In the genomic region with DNA sequence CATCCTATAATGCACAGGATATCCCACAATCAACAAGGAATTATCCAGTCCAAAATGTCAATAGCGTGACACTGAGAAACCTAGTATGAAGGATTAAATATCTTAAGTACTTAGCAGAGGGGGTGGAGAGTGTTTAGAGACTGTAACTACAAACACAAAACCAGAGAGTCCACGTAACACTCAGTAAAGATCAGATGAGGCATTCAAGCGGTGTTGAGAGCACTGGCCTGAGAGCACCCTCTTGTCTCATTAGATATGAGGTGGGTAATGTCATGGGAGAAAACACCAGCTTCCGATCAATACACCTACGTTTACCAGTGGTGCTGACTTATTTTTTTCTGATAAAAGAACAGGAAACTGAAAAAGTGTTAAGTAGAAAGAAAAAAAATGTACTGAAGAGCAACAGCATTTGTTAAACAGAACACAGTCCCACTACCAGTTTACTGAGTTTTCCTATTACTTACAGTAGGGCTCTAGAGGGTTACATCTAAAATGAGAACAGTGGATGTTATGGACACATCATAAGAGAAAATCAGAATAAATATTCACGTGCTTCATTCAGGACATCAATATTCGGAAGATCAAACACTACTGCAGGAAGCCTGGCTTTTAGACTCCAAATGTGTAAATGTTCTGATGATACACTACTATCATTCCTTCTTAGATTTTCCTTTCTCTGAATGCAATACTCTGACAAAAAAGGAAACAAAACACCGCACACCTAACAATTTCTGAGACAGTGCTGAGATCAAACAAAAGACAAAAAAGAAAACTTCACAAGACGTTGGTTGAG, we compare ENCODE assay signal across 10 cellular contexts. TPM values are rescaled to one million over a fixed set of nuclear protein-coding genes. Genes with fewer than 3 reads are reported as not detected.
DNase-seq lines count a peak whose midpoint lies in the region; ATAC-seq, FAIRE-seq and TF ChIP-seq lines count a peak whose summit lies in the region.
"Had no signal": no experiment of that assay in that cellular context is flagged by ENCODE, and none has a peak within 500 bp of the region (broad histone marks: within the 10 kb centered on the region; RNA-seq: fewer than 3 reads in every experiment).

No MANE protein-coding gene starts in this region.

- TF ChIP-seq CTCF in GM13976 (IDR thresholded peaks at IDR 0.05; ENCODE audit: borderline replicate concordance, control extremely low read depth, extremely low read depth, insufficient read depth, missing control alignments), result no peak

- H3K27me3 Mint-ChIP-seq in CD4-positive, alpha-beta memory T cell, result no peaks in the 10 kb centered on the region
- H3K27me3 Mint-ChIP-seq in activated T-helper 2 cell treated with anti-CD3 and anti-CD28 coated beads, Interferon-gamma antibody, Interleukin-2, Interleukin-4, amounts not matched to agents 10 μg/mL and 5 μg/mL and 100 μg/mL, durations not matched to agents 14 hours and 24 hours and 36 hours (ENCODE audit: low read depth), result peaks cover 8% of the 10 kb centered on the region
- peaks cover 0 to 5% (median 0%) of the 10 kb centered on the region in 5 donors for H3K27me3 Mint-ChIP-seq in naive thymus-derived CD8-positive, alpha-beta T cell

- peaks cover 35% of the 10 kb centered on the region for H3K4me1 ChIP-seq in CD4-positive, alpha-beta memory T cell (ENCODE audit: insufficient read depth, low read length)

- peak overlapping the region; percentile 77 to 88 (median 81) for H3K4me3 Mint-ChIP-seq in CD4-positive, alpha-beta memory T cell
- H3K4me3 Mint-ChIP-seq in activated T-helper 2 cell treated with anti-CD3 and anti-CD28 coated beads, Interferon-gamma antibody, Interleukin-2, Interleukin-4, amounts not matched to agents 10 μg/mL and 5 μg/mL and 100 μg/mL, durations not matched to agents 14 hours and 24 hours and 36 hours (ENCODE audit: low read depth), result peak overlapping the region; percentile 72
- peak overlapping the region; percentile 70 to 91 (median 84) for H3K4me3 Mint-ChIP-seq in naive thymus-derived CD8-positive, alpha-beta T cell

- DNase-seq in CD4-positive, alpha-beta memory T cell, result peak in 4 of 5 donors; percentile 31 to 39 (median 36)
- peak; percentile 62 for DNase-seq in Jurkat, Clone E6-1 (ENCODE audit: low read depth, low spot score)
- no peak for DNase-seq in activated T-helper 2 cell treated with anti-CD3 and anti-CD28 coated beads, Interferon-gamma antibody, Interleukin-2, Interleukin-4, amounts not matched to agents 10 μg/mL and 5 μg/mL and 100 μg/mL, durations not matched to agents 14 hours and 24 hours and 36 hours (ENCODE audit: low spot score)
- DNase-seq in naive thymus-derived CD8-positive, alpha-beta T cell, result peak in 4 of 10 donors; percentile 27 to 74 (median 64)
- DNase-seq in GM13976 (ENCODE audit: low spot score) (no peak), NCI-H1417 treated with DMSO at 0.1 percent for 48 hours (lab: John Stamatoyannopoulos, UW) (no peak), frontal cortex (ENCODE audit: low spot score in 2 of 2) (no peak)
- DNase-seq: NCI-H187 treated with DMSO at 0.1 percent for 48 hours had no signal

- peaks cover 0 to 2% (median 0%) of the 10 kb centered on the region in 8 donors for H3K9me3 Mint-ChIP-seq in CD4-positive, alpha-beta memory T cell
- no peaks in the 10 kb centered on the region for H3K9me3 Mint-ChIP-seq in activated T-helper 2 cell treated with anti-CD3 and anti-CD28 coated beads, Interferon-gamma antibody, Interleukin-2, Interleukin-4, amounts not matched to agents 10 μg/mL and 5 μg/mL and 100 μg/mL, durations not matched to agents 14 hours and 24 hours and 36 hours
- H3K9me3 Mint-ChIP-seq in naive thymus-derived CD8-positive, alpha-beta T cell, result no peaks in the 10 kb centered on the region

- H3K36me3 ChIP-seq in CD4-positive, alpha-beta memory T cell (ENCODE audit: insufficient read depth, low read length), result no peaks in the 10 kb centered on the region
- H3K36me3 ChIP-seq: cardiac muscle cell had no signal

- peak overlapping the region; percentile 38 for H3K27ac ChIP-seq in CD4-positive, alpha-beta memory T cell (ENCODE audit: low read depth, low read length)
- H3K27ac ChIP-seq: cardiac muscle cell had no signal

- H3K27me3 ChIP-seq in CD4-positive, alpha-beta memory T cell (ENCODE audit: insufficient read depth, low read length), result no peaks in the 10 kb centered on the region
- H3K27me3 ChIP-seq: cardiac muscle cell had no signal

- intact Hi-C loops in CD4-positive, alpha-beta memory T cell (cut with micrococcal nuclease), result loop anchor here (2.0 to 10.0 kb wide), 5 partner anchors 262 to 1529 kb away; a partner anchor contains a TSS
- intact Hi-C loops in activated T-helper 2 cell treated with anti-CD3 and anti-CD28 coated beads, Interferon-gamma antibody, Interleukin-2, Interleukin-4, amounts not matched to agents 10 μg/mL and 5 μg/mL and 100 μg/mL, durations not matched to agents 14 hours and 24 hours and 36 hours (cut with micrococcal nuclease), result loop anchor here (1.0 to 5.0 kb wide), 4 partner anchors 24 to 1474 kb away; a partner anchor contains a TSS

- peaks cover 35 to 47% (median 39%) of the 10 kb centered on the region in 4 donors for H3K4me1 Mint-ChIP-seq in CD4-positive, alpha-beta memory T cell
- H3K4me1 Mint-ChIP-seq in activated T-helper 2 cell treated with anti-CD3 and anti-CD28 coated beads, Interferon-gamma antibody, Interleukin-2, Interleukin-4, amounts not matched to agents 10 μg/mL and 5 μg/mL and 100 μg/mL, durations not matched to agents 14 hours and 24 hours and 36 hours (ENCODE audit: low read depth), result peaks cover 36% of the 10 kb centered on the region
- peaks cover 28 to 44% (median 37%) of the 10 kb centered on the region in 4 donors for H3K4me1 Mint-ChIP-seq in naive thymus-derived CD8-positive, alpha-beta T cell

- H3K9me3 ChIP-seq in CD4-positive, alpha-beta memory T cell (ENCODE audit: control insufficient read depth in 1 of 2, low read length in 2 of 2), result no peaks in the 10 kb centered on the region

- no peak for FAIRE-seq in frontal cortex (lab: Jason Lieb, UNC)

- in situ Hi-C loops in GM13976 (cut with MboI; ENCODE audit: low sequenced_read_pairs, unreplicated experiment), result no loop called here

- H3K4me3 ChIP-seq in CD4-positive, alpha-beta memory T cell (ENCODE audit: low read length in 2 of 2), result peak overlapping the region in 1 of 2 donors; percentile 68
- H3K4me3 ChIP-seq in Jurkat, Clone E6-1 (ENCODE audit: low read length), result peak overlapping the region; percentile 57
- H3K4me3 ChIP-seq: cardiac muscle cell had no signal

- peaks cover 0 to 8% of the 10 kb centered on the region in 2 donors for H3K36me3 Mint-ChIP-seq in CD4-positive, alpha-beta memory T cell
- H3K36me3 Mint-ChIP-seq in activated T-helper 2 cell treated with anti-CD3 and anti-CD28 coated beads, Interferon-gamma antibody, Interleukin-2, Interleukin-4, amounts not matched to agents 10 μg/mL and 5 μg/mL and 100 μg/mL, durations not matched to agents 14 hours and 24 hours and 36 hours (ENCODE audit: low read depth), result no peaks in the 10 kb centered on the region
- no peaks in the 10 kb centered on the region for H3K36me3 Mint-ChIP-seq in naive thymus-derived CD8-positive, alpha-beta T cell

- peak overlapping the region; percentile 76 to 90 (median 81) for H3K27ac Mint-ChIP-seq in CD4-positive, alpha-beta memory T cell
- H3K27ac Mint-ChIP-seq in activated T-helper 2 cell treated with anti-CD3 and anti-CD28 coated beads, Interferon-gamma antibody, Interleukin-2, Interleukin-4, amounts not matched to agents 10 μg/mL and 5 μg/mL and 100 μg/mL, durations not matched to agents 14 hours and 24 hours and 36 hours, result peak overlapping the region; percentile 32
- peak overlapping the region; percentile 66 to 94 (median 88) for H3K27ac Mint-ChIP-seq in naive thymus-derived CD8-positive, alpha-beta T cell

- peak; percentile 31 to 51 for ATAC-seq in naive thymus-derived CD8-positive, alpha-beta T cell
- no peak for ATAC-seq in esophagus mucosa

- POLR2A ChIA-PET in CD4-positive, alpha-beta memory T cell (lab: Charles Lee; ENCODE audit: partially characterized antibody), result interaction anchor here (2.4 kb wide), 1 partner anchor 142 kb away, joined by 17 read pairs; a partner anchor contains a TSS
- POLR2A ChIA-PET in naive thymus-derived CD8-positive, alpha-beta T cell (lab: Charles Lee), result no interaction called here

- CTCF ChIA-PET in CD4-positive, alpha-beta memory T cell (lab: Charles Lee; ENCODE audit: partially characterized antibody), result interaction anchor here (1.8 kb wide), 1 partner anchor 113 kb away, joined by 12 read pairs; no protein-coding TSS in a partner anchor

RNA-seq across cellular contexts. Expression of a gene that starts 2.1 kb away (rescaled TPM):
- total RNA-seq in CD4-positive, alpha-beta memory T cell, result 1 to 10 TPM; 5.6 to 6.1 TPM
- 1 to 10 TPM in 1 of 2 donors, under 1 TPM in 1; 0.54 to 1.5 TPM for polyA plus RNA-seq in CD4-positive, alpha-beta memory T cell
- polyA plus RNA-seq in Jurkat, Clone E6-1 (2012; ENCODE audit: insufficient read depth, insufficient read length), result 15.4 TPM
- total RNA-seq in activated T-helper 2 cell treated with anti-CD3 and anti-CD28 coated beads, Interferon-gamma antibody, Interleukin-2, Interleukin-4, amounts not matched to agents 10 μg/mL and 5 μg/mL and 100 μg/mL, durations not matched to agents 14 hours and 24 hours and 36 hours, result 2.6 and 2.9 TPM in 2 replicates
- total RNA-seq in naive thymus-derived CD8-positive, alpha-beta T cell, result 1 to 10 TPM; 3.4 to 5.3 TPM
- polyA plus RNA-seq in naive thymus-derived CD8-positive, alpha-beta T cell, result 1 to 10 TPM in 1 of 3 donors, under 1 TPM in 2; 0.51 to 2.2 (median 0.95) TPM
- total RNA-seq in esophagus mucosa, result 0.76 TPM
- total RNA-seq in frontal cortex, result 30.2 TPM

Comparison
In these comparisons a context has a peak if more than half of its experiments do, and no peak if none do; other contexts are left out.
1. DNase-seq: peak in CD4-positive, alpha-beta memory T cell (4 of 5) and Jurkat, Clone E6-1 (single experiment); none in activated T-helper 2 cell treated with anti-CD3 and anti-CD28 coated beads, Interferon-gamma antibody, Interleukin-2, Interleukin-4, amounts not matched to agents 10 μg/mL and 5 μg/mL and 100 μg/mL, durations not matched to agents 14 hours and 24 hours and 36 hours (single experiment), GM13976 (single experiment), NCI-H1417 treated with DMSO at 0.1 percent for 48 hours (single experiment) and frontal cortex (0 of 2).
2. H3K27ac Mint-ChIP-seq: peak in every context shown above with its lines; median percentile 88 in naive thymus-derived CD8-positive, alpha-beta T cell; 81 in CD4-positive, alpha-beta memory T cell; 32 in activated T-helper 2 cell treated with anti-CD3 and anti-CD28 coated beads, Interferon-gamma antibody, Interleukin-2, Interleukin-4, amounts not matched to agents 10 μg/mL and 5 μg/mL and 100 μg/mL, durations not matched to agents 14 hours and 24 hours and 36 hours.
3. Peak in every context shown above with its lines, with median percentiles within 50 percentile points of each other: H3K4me3 Mint-ChIP-seq.